ENCODE assay signal across 1 cellular context in the genomic region with DNA sequence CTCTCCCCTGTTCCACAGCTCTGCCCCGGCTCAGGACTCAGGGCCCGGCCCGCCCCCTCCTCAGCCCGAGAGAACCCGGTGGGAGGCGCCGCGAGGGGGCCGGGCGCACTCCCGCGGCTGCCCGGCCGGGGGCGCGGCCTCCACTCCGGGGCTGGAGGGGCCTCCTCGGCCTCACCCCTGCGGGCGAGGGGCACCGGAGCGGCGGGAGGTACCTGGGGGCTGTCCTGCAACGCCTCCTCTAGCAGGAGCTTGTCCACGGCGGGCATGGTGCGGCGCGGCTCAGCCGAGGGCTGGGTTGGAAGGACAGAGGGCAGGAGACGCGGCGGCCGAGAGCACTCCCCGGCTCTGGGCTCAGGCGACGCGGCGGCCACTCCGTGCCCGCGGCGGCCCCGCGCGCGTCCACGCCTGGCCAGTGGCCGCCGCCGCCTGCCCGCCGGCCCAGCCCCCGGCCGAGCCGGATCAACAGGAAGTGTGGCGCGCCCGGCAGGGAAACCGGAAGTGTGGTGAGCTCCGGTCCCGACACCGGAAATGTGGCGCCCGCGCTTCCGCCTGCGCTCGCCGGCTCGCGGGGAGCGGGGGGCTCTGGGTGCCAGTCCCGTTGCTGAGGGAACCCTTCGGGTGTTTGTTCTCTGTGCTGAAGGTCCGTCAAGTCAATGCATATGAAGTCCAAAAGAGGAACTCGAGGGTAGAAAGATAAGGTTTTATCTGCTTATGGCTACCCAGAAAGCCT.
TF ChIP-seq lines count a peak whose summit lies in the region.

A gene with protein sequence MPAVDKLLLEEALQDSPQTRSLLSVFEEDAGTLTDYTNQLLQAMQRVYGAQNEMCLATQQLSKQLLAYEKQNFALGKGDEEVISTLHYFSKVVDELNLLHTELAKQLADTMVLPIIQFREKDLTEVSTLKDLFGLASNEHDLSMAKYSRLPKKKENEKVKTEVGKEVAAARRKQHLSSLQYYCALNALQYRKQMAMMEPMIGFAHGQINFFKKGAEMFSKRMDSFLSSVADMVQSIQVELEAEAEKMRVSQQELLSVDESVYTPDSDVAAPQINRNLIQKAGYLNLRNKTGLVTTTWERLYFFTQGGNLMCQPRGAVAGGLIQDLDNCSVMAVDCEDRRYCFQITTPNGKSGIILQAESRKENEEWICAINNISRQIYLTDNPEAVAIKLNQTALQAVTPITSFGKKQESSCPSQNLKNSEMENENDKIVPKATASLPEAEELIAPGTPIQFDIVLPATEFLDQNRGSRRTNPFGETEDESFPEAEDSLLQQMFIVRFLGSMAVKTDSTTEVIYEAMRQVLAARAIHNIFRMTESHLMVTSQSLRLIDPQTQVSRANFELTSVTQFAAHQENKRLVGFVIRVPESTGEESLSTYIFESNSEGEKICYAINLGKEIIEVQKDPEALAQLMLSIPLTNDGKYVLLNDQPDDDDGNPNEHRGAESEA (minus strand): TSS at position 428 of the 730 bp plus-strand sequence. CDS start 162 bp downstream, at position 266.

TF ChIP-seq in K562, 482 proteins besides CTCF, POLR2A, EP300 and RAD21 (continued from another document and continues in another):
- TF ChIP-seq ZNF282 (CRISPR knock-in tag; IDR thresholded peaks at IDR 0.05) (no peak), RBM39 (optimal IDR thresholded peaks at IDR 0.05; ENCODE audit: low read depth, low read length) (no peak), FOXM1 (IDR thresholded peaks at IDR 0.05; ENCODE audit: low read depth) (no peak), FOXM1 (CRISPR knock-in tag; IDR thresholded peaks at IDR 0.05; ENCODE audit: low read depth) (no peak), PHF8 (IDR thresholded peaks at IDR 0.05; ENCODE audit: borderline replicate concordance, low read length) (peak; percentile 98; the same call in 1 of the 2 replicates), TRIM28 (IDR thresholded peaks at IDR 0.05) (no peak), XRCC3 (IDR thresholded peaks at IDR 0.05) (no peak), POLR2AphosphoS2 (IDR thresholded peaks at IDR 0.05; ENCODE audit: low read length) (no peak), ZNF75A (CRISPR knock-in tag; IDR thresholded peaks at IDR 0.05) (0 out of 2 replicates have a peak, but pooled peaks have one; percentile 19), SREBF2 (CRISPR knock-in tag; IDR thresholded peaks at IDR 0.05) (no peak), KLF13 (tag; IDR thresholded peaks at IDR 0.05; ENCODE audit: borderline replicate concordance, low read depth) (no peak), DDX20 (tag; IDR thresholded peaks at IDR 0.05; ENCODE audit: low read depth) (no peak), STAT5A (IDR thresholded peaks at IDR 0.05; ENCODE audit: borderline replicate concordance, low read length) (no peak), FUS (optimal IDR thresholded peaks at IDR 0.05; ENCODE audit: low read depth, low read length) (no peak), IRF2 (CRISPR knock-in tag; IDR thresholded peaks at IDR 0.05) (no peak), ESRRB (CRISPR knock-in tag; IDR thresholded peaks at IDR 0.05; ENCODE audit: borderline replicate concordance) (no peak), CBFB (CRISPR knock-in tag; IDR thresholded peaks at IDR 0.05) (no peak), ZFP36 (IDR thresholded peaks at IDR 0.05; ENCODE audit: low read depth, low read length, partially characterized antibody) (no peak), CBX3 (IDR thresholded peaks at IDR 0.05; ENCODE audit: borderline replicate concordance in 1 of 2, low read length in 2 of 2) (no peak), SMAD1 (IDR thresholded peaks at IDR 0.05; ENCODE audit: low read depth, low read length, partially characterized antibody) (no peak), STAG1 (CRISPR knock-in tag; IDR thresholded peaks at IDR 0.05; ENCODE audit: borderline replicate concordance) (0 out of 2 replicates have a peak, but pooled peaks have one; percentile 29)
- TF ChIP-seq, protein P1, sequence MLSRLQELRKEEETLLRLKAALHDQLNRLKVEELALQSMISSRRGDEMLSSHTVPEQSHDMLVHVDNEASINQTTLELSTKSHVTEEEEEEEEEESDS (CRISPR knock-in tag; IDR thresholded peaks at IDR 0.05), result no peak
- TF ChIP-seq, protein P2, sequence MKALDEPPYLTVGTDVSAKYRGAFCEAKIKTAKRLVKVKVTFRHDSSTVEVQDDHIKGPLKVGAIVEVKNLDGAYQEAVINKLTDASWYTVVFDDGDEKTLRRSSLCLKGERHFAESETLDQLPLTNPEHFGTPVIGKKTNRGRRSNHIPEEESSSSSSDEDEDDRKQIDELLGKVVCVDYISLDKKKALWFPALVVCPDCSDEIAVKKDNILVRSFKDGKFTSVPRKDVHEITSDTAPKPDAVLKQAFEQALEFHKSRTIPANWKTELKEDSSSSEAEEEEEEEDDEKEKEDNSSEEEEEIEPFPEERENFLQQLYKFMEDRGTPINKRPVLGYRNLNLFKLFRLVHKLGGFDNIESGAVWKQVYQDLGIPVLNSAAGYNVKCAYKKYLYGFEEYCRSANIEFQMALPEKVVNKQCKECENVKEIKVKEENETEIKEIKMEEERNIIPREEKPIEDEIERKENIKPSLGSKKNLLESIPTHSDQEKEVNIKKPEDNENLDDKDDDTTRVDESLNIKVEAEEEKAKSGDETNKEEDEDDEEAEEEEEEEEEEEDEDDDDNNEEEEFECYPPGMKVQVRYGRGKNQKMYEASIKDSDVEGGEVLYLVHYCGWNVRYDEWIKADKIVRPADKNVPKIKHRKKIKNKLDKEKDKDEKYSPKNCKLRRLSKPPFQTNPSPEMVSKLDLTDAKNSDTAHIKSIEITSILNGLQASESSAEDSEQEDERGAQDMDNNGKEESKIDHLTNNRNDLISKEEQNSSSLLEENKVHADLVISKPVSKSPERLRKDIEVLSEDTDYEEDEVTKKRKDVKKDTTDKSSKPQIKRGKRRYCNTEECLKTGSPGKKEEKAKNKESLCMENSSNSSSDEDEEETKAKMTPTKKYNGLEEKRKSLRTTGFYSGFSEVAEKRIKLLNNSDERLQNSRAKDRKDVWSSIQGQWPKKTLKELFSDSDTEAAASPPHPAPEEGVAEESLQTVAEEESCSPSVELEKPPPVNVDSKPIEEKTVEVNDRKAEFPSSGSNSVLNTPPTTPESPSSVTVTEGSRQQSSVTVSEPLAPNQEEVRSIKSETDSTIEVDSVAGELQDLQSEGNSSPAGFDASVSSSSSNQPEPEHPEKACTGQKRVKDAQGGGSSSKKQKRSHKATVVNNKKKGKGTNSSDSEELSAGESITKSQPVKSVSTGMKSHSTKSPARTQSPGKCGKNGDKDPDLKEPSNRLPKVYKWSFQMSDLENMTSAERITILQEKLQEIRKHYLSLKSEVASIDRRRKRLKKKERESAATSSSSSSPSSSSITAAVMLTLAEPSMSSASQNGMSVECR (CRISPR knock-in tag; IDR thresholded peaks at IDR 0.05), result no peak
- TF ChIP-seq, protein P3, sequence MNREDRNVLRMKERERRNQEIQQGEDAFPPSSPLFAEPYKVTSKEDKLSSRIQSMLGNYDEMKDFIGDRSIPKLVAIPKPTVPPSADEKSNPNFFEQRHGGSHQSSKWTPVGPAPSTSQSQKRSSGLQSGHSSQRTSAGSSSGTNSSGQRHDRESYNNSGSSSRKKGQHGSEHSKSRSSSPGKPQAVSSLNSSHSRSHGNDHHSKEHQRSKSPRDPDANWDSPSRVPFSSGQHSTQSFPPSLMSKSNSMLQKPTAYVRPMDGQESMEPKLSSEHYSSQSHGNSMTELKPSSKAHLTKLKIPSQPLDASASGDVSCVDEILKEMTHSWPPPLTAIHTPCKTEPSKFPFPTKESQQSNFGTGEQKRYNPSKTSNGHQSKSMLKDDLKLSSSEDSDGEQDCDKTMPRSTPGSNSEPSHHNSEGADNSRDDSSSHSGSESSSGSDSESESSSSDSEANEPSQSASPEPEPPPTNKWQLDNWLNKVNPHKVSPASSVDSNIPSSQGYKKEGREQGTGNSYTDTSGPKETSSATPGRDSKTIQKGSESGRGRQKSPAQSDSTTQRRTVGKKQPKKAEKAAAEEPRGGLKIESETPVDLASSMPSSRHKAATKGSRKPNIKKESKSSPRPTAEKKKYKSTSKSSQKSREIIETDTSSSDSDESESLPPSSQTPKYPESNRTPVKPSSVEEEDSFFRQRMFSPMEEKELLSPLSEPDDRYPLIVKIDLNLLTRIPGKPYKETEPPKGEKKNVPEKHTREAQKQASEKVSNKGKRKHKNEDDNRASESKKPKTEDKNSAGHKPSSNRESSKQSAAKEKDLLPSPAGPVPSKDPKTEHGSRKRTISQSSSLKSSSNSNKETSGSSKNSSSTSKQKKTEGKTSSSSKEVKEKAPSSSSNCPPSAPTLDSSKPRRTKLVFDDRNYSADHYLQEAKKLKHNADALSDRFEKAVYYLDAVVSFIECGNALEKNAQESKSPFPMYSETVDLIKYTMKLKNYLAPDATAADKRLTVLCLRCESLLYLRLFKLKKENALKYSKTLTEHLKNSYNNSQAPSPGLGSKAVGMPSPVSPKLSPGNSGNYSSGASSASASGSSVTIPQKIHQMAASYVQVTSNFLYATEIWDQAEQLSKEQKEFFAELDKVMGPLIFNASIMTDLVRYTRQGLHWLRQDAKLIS (CRISPR knock-in tag; IDR thresholded peaks at IDR 0.05), result no peak
- TF ChIP-seq, protein P4, sequence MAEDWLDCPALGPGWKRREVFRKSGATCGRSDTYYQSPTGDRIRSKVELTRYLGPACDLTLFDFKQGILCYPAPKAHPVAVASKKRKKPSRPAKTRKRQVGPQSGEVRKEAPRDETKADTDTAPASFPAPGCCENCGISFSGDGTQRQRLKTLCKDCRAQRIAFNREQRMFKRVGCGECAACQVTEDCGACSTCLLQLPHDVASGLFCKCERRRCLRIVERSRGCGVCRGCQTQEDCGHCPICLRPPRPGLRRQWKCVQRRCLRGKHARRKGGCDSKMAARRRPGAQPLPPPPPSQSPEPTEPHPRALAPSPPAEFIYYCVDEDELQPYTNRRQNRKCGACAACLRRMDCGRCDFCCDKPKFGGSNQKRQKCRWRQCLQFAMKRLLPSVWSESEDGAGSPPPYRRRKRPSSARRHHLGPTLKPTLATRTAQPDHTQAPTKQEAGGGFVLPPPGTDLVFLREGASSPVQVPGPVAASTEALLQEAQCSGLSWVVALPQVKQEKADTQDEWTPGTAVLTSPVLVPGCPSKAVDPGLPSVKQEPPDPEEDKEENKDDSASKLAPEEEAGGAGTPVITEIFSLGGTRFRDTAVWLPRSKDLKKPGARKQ (CRISPR knock-in tag; IDR thresholded peaks at IDR 0.05), result no peak
- TF ChIP-seq, protein P5, sequence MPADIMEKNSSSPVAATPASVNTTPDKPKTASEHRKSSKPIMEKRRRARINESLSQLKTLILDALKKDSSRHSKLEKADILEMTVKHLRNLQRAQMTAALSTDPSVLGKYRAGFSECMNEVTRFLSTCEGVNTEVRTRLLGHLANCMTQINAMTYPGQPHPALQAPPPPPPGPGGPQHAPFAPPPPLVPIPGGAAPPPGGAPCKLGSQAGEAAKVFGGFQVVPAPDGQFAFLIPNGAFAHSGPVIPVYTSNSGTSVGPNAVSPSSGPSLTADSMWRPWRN (IDR thresholded peaks at IDR 0.05; ENCODE audit: low read depth), result no peak
- TF ChIP-seq, protein P6, sequence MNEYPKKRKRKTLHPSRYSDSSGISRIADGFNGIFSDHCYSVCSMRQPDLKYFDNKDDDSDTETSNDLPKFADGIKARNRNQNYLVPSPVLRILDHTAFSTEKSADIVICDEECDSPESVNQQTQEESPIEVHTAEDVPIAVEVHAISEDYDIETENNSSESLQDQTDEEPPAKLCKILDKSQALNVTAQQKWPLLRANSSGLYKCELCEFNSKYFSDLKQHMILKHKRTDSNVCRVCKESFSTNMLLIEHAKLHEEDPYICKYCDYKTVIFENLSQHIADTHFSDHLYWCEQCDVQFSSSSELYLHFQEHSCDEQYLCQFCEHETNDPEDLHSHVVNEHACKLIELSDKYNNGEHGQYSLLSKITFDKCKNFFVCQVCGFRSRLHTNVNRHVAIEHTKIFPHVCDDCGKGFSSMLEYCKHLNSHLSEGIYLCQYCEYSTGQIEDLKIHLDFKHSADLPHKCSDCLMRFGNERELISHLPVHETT (CRISPR knock-in tag; conservative IDR thresholded peaks at IDR 0.05 in 1 of 2, IDR thresholded peaks at IDR 0.05 in 1 of 2), result peak in 1 of 2 experiments; percentile 65; a peak in 1 of 4 replicates
- TF ChIP-seq, protein P7, sequence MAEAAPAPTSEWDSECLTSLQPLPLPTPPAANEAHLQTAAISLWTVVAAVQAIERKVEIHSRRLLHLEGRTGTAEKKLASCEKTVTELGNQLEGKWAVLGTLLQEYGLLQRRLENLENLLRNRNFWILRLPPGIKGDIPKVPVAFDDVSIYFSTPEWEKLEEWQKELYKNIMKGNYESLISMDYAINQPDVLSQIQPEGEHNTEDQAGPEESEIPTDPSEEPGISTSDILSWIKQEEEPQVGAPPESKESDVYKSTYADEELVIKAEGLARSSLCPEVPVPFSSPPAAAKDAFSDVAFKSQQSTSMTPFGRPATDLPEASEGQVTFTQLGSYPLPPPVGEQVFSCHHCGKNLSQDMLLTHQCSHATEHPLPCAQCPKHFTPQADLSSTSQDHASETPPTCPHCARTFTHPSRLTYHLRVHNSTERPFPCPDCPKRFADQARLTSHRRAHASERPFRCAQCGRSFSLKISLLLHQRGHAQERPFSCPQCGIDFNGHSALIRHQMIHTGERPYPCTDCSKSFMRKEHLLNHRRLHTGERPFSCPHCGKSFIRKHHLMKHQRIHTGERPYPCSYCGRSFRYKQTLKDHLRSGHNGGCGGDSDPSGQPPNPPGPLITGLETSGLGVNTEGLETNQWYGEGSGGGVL (CRISPR knock-in tag; IDR thresholded peaks at IDR 0.05), result no peak
- TF ChIP-seq, protein P8, sequence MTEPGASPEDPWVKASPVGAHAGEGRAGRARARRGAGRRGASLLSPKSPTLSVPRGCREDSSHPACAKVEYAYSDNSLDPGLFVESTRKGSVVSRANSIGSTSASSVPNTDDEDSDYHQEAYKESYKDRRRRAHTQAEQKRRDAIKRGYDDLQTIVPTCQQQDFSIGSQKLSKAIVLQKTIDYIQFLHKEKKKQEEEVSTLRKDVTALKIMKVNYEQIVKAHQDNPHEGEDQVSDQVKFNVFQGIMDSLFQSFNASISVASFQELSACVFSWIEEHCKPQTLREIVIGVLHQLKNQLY (CRISPR knock-in tag; conservative IDR thresholded peaks at IDR 0.05), result no peak
- TF ChIP-seq, protein P9, sequence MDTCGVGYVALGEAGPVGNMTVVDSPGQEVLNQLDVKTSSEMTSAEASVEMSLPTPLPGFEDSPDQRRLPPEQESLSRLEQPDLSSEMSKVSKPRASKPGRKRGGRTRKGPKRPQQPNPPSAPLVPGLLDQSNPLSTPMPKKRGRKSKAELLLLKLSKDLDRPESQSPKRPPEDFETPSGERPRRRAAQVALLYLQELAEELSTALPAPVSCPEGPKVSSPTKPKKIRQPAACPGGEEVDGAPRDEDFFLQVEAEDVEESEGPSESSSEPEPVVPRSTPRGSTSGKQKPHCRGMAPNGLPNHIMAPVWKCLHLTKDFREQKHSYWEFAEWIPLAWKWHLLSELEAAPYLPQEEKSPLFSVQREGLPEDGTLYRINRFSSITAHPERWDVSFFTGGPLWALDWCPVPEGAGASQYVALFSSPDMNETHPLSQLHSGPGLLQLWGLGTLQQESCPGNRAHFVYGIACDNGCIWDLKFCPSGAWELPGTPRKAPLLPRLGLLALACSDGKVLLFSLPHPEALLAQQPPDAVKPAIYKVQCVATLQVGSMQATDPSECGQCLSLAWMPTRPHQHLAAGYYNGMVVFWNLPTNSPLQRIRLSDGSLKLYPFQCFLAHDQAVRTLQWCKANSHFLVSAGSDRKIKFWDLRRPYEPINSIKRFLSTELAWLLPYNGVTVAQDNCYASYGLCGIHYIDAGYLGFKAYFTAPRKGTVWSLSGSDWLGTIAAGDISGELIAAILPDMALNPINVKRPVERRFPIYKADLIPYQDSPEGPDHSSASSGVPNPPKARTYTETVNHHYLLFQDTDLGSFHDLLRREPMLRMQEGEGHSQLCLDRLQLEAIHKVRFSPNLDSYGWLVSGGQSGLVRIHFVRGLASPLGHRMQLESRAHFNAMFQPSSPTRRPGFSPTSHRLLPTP (IDR thresholded peaks at IDR 0.05; ENCODE audit: borderline replicate concordance, extremely low read depth, insufficient read length), result no peak
